ENCODE assay signal across 1 cellular context in the genomic region with DNA sequence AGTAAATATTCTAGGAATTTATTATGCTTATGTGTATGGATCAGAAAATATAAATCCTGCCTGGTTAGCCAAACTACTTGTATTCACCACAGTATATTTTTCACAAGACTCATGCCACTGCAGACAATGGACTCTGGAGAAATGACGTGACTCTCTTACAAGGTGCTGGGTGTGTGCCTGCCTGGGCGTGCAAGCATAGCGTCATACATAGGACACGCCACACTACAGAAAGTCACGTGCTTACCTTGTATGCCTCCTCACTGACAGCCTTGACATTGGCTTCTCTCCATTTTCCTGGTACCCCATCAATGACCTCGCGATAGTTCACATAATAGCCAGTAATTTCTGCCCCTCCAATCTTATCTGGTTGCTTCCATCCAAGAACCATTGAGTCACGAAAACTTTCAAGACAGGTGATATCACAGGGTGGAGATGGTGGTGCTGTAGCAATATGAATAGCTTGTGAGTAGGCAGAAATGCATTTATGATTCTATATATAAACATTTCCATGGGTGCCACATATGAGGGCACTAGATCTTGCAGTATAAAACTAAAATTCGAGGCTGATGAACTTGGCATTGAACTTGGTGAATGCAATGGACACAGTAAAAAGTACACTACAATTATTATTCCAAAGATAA.
A peak's percentile ranks its signal among the peaks of the same experiment; 100 is the strongest.
TF ChIP-seq lines count a peak whose summit lies in the region.

No MANE protein-coding gene starts in this region.

TF ChIP-seq in K562, 482 proteins besides CTCF, POLR2A, EP300 and RAD21 (continued from another document):
- TF ChIP-seq, protein P1, sequence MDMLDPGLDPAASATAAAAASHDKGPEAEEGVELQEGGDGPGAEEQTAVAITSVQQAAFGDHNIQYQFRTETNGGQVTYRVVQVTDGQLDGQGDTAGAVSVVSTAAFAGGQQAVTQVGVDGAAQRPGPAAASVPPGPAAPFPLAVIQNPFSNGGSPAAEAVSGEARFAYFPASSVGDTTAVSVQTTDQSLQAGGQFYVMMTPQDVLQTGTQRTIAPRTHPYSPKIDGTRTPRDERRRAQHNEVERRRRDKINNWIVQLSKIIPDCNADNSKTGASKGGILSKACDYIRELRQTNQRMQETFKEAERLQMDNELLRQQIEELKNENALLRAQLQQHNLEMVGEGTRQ (CRISPR knock-in tag; IDR thresholded peaks at IDR 0.05) = peak; percentile 20; the same call in 1 of the 2 replicates
- TF ChIP-seq RB1 (IDR thresholded peaks at IDR 0.05; ENCODE audit: low read depth) = no peak
- TF ChIP-seq, protein P2, sequence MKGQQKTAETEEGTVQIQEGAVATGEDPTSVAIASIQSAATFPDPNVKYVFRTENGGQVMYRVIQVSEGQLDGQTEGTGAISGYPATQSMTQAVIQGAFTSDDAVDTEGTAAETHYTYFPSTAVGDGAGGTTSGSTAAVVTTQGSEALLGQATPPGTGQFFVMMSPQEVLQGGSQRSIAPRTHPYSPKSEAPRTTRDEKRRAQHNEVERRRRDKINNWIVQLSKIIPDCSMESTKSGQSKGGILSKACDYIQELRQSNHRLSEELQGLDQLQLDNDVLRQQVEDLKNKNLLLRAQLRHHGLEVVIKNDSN (CRISPR knock-in tag; IDR thresholded peaks at IDR 0.05) = peak; percentile 47
- TF ChIP-seq ATF7 (IDR thresholded peaks at IDR 0.05) = peak; percentile 60; the same call in 1 of the 2 replicates
- peak; percentile 84 for TF ChIP-seq TOE1 (IDR thresholded peaks at IDR 0.05; ENCODE audit: borderline replicate concordance)
- TF ChIP-seq TOE1 (CRISPR knock-in tag; IDR thresholded peaks at IDR 0.05; ENCODE audit: borderline replicate concordance, low read depth) = no peak
- no peak for TF ChIP-seq ATF1 (CRISPR knock-in tag; IDR thresholded peaks at IDR 0.05)
- TF ChIP-seq ATF1 (tag; IDR thresholded peaks at IDR 0.05) = 0 out of 2 replicates have a peak, but pooled peaks have one; percentile 15
- TF ChIP-seq, protein P3, sequence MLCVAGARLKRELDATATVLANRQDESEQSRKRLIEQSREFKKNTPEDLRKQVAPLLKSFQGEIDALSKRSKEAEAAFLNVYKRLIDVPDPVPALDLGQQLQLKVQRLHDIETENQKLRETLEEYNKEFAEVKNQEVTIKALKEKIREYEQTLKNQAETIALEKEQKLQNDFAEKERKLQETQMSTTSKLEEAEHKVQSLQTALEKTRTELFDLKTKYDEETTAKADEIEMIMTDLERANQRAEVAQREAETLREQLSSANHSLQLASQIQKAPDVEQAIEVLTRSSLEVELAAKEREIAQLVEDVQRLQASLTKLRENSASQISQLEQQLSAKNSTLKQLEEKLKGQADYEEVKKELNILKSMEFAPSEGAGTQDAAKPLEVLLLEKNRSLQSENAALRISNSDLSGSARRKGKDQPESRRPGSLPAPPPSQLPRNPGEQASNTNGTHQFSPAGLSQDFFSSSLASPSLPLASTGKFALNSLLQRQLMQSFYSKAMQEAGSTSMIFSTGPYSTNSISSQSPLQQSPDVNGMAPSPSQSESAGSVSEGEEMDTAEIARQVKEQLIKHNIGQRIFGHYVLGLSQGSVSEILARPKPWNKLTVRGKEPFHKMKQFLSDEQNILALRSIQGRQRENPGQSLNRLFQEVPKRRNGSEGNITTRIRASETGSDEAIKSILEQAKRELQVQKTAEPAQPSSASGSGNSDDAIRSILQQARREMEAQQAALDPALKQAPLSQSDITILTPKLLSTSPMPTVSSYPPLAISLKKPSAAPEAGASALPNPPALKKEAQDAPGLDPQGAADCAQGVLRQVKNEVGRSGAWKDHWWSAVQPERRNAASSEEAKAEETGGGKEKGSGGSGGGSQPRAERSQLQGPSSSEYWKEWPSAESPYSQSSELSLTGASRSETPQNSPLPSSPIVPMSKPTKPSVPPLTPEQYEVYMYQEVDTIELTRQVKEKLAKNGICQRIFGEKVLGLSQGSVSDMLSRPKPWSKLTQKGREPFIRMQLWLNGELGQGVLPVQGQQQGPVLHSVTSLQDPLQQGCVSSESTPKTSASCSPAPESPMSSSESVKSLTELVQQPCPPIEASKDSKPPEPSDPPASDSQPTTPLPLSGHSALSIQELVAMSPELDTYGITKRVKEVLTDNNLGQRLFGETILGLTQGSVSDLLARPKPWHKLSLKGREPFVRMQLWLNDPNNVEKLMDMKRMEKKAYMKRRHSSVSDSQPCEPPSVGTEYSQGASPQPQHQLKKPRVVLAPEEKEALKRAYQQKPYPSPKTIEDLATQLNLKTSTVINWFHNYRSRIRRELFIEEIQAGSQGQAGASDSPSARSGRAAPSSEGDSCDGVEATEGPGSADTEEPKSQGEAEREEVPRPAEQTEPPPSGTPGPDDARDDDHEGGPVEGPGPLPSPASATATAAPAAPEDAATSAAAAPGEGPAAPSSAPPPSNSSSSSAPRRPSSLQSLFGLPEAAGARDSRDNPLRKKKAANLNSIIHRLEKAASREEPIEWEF (CRISPR knock-in tag; IDR thresholded peaks at IDR 0.05) = no peak
- TF ChIP-seq, protein P4, sequence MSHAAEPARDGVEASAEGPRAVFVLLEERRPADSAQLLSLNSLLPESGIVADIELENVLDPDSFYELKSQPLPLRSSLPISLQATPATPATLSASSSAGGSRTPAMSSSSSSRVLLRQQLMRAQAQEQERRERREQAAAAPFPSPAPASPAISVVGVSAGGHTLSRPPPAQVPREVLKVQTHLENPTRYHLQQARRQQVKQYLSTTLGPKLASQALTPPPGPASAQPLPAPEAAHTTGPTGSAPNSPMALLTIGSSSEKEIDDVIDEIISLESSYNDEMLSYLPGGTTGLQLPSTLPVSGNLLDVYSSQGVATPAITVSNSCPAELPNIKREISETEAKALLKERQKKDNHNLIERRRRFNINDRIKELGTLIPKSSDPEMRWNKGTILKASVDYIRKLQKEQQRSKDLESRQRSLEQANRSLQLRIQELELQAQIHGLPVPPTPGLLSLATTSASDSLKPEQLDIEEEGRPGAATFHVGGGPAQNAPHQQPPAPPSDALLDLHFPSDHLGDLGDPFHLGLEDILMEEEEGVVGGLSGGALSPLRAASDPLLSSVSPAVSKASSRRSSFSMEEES (CRISPR knock-in tag; IDR thresholded peaks at IDR 0.05) = peak; percentile 67
- peak; percentile 51 for TF ChIP-seq CREB1 (IDR thresholded peaks at IDR 0.05)
- TF ChIP-seq CREB1 (CRISPR knock-in tag; IDR thresholded peaks at IDR 0.05) = peak; percentile 58; the same call in 1 of the 2 replicates
- no peak for TF ChIP-seq CXXC5 (CRISPR knock-in tag; IDR thresholded peaks at IDR 0.05)
- no peak for TF ChIP-seq ZNF589 (CRISPR knock-in tag; IDR thresholded peaks at IDR 0.05; ENCODE audit: low read depth)
- TF ChIP-seq FOXM1 (IDR thresholded peaks at IDR 0.05; ENCODE audit: low read depth) = no peak
- no peak for TF ChIP-seq FOXM1 (CRISPR knock-in tag; IDR thresholded peaks at IDR 0.05; ENCODE audit: low read depth)
- TF ChIP-seq, protein P5, sequence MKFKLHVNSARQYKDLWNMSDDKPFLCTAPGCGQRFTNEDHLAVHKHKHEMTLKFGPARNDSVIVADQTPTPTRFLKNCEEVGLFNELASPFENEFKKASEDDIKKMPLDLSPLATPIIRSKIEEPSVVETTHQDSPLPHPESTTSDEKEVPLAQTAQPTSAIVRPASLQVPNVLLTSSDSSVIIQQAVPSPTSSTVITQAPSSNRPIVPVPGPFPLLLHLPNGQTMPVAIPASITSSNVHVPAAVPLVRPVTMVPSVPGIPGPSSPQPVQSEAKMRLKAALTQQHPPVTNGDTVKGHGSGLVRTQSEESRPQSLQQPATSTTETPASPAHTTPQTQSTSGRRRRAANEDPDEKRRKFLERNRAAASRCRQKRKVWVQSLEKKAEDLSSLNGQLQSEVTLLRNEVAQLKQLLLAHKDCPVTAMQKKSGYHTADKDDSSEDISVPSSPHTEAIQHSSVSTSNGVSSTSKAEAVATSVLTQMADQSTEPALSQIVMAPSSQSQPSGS (CRISPR knock-in tag; IDR thresholded peaks at IDR 0.05) = no peak
- peak; percentile 77 for TF ChIP-seq CREM (IDR thresholded peaks at IDR 0.05; ENCODE audit: low read depth)
- TF ChIP-seq, protein P6, sequence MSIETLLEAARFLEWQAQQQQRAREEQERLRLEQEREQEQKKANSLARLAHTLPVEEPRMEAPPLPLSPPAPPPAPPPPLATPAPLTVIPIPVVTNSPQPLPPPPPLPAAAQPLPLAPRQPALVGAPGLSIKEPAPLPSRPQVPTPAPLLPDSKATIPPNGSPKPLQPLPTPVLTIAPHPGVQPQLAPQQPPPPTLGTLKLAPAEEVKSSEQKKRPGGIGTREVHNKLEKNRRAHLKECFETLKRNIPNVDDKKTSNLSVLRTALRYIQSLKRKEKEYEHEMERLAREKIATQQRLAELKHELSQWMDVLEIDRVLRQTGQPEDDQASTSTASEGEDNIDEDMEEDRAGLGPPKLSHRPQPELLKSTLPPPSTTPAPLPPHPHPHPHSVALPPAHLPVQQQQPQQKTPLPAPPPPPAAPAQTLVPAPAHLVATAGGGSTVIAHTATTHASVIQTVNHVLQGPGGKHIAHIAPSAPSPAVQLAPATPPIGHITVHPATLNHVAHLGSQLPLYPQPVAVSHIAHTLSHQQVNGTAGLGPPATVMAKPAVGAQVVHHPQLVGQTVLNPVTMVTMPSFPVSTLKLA (conservative IDR thresholded peaks at IDR 0.05) = no peak
- TF ChIP-seq GABPB1 (CRISPR knock-in tag; IDR thresholded peaks at IDR 0.05) = no peak
- TF ChIP-seq NFIC (IDR thresholded peaks at IDR 0.05) = no peak
- no peak for TF ChIP-seq MCM3 (IDR thresholded peaks at IDR 0.05)
- peak; percentile 75 for TF ChIP-seq RAD51 (IDR thresholded peaks at IDR 0.05; ENCODE audit: borderline replicate concordance, low read depth)
TF ChIP-seq in K562: peak in this region for 10.
